In the genomic region with DNA sequence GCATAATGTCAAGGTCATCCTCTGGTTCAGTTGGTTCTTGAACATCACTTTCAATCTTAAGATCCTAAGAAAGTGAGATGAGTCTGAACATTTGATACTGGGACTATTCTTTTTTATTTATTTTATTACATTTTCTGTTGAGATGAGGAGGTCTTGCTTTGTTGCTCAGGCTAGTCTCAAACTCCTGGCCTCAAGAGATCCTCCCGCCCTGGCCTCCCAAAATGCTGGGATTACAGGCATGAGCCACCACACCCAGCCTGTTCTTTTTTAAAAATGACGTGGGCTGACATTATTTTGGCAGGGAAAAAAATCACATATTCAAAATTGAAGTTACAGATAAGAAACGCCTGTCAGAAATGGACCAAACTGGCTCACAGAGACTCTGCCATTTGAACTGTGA, we compare ENCODE assay signal across 14 cellular contexts. TPM values are rescaled to one million over a fixed set of nuclear protein-coding genes. Genes with fewer than 3 reads are reported as not detected.
DNase-seq lines count a peak whose midpoint lies in the region; ATAC-seq and TF ChIP-seq lines count a peak whose summit lies in the region.
"Had no signal": no experiment of that assay in that cellular context is flagged by ENCODE, and none has a peak within 500 bp of the region (broad histone marks: within the 10 kb centered on the region; RNA-seq: fewer than 3 reads in every experiment).

No MANE protein-coding gene starts in this region.

- POLR2A ChIA-PET in CD4-positive, alpha-beta T cell (lab: Charles Lee) = no interaction called here

- no peak for TF ChIP-seq CTCF in CD4-positive, alpha-beta T cell (IDR thresholded peaks at IDR 0.05)
- TF ChIP-seq CTCF in progenitor cell of endocrine pancreas (IDR thresholded peaks at IDR 0.05; ENCODE audit: unreplicated experiment) = no peak

- no peak overlapping the region for H3K4me3 Mint-ChIP-seq in activated naive CD4-positive, alpha-beta T cell treated with anti-CD3 and anti-CD28 coated beads, Interleukin-2, amount 10 ng/mL, durations not matched to agents 7 days and 5 days
- H3K4me3 Mint-ChIP-seq in CD4-positive, alpha-beta T cell = no peak overlapping the region
- no peak overlapping the region for H3K4me3 Mint-ChIP-seq in central memory CD8-positive, alpha-beta T cell
- no peak overlapping the region for H3K4me3 Mint-ChIP-seq in progenitor cell of endocrine pancreas (ENCODE audit: low read depth)
- H3K4me3 Mint-ChIP-seq: B cell; CD8-positive, alpha-beta memory T cell had no signal

- H3K36me3 Mint-ChIP-seq in activated naive CD4-positive, alpha-beta T cell treated with anti-CD3 and anti-CD28 coated beads, Interleukin-2, amount 10 ng/mL, durations not matched to agents 7 days and 5 days = peaks cover 63% of the 10 kb centered on the region
- H3K36me3 Mint-ChIP-seq in CD4-positive, alpha-beta T cell (ENCODE audit: low read depth) = peaks cover 92% of the 10 kb centered on the region
- peaks cover 79% of the 10 kb centered on the region for H3K36me3 Mint-ChIP-seq in central memory CD8-positive, alpha-beta T cell (ENCODE audit: insufficient read depth)
- peaks cover 63% of the 10 kb centered on the region for H3K36me3 Mint-ChIP-seq in progenitor cell of endocrine pancreas (ENCODE audit: insufficient read depth)

- peak overlapping the region; percentile 37 for H3K27ac Mint-ChIP-seq in activated naive CD4-positive, alpha-beta T cell treated with anti-CD3 and anti-CD28 coated beads, Interleukin-2, amount 10 ng/mL, durations not matched to agents 7 days and 5 days
- H3K27ac Mint-ChIP-seq in CD4-positive, alpha-beta T cell = peak overlapping the region; percentile 17
- H3K27ac Mint-ChIP-seq in central memory CD8-positive, alpha-beta T cell (ENCODE audit: low read depth) = peak overlapping the region; percentile 22
- H3K27ac Mint-ChIP-seq in progenitor cell of endocrine pancreas = peak overlapping the region; percentile 91
- H3K27ac Mint-ChIP-seq: B cell had no signal

- H3K9me3 ChIP-seq in CD4-positive, alpha-beta T cell (ENCODE audit: control insufficient read depth, low read length) = no peaks in the 10 kb centered on the region
- H3K9me3 ChIP-seq: BLaER1 treated with 17β-estradiol and CSF1 and Interleukin-3, amounts not matched to agents 10 nM and 100 nM; HAP-1 had no signal

- H3K27me3 ChIP-seq in CD4-positive, alpha-beta T cell (ENCODE audit: control insufficient read depth, insufficient read depth, low read length) = no peaks in the 10 kb centered on the region
- H3K27me3 ChIP-seq: BLaER1 treated with 17β-estradiol and CSF1 and Interleukin-3, amounts not matched to agents 10 nM and 100 nM had no signal

- ATAC-seq in CD4-positive, alpha-beta T cell (ENCODE audit: poor library complexity) = no peak
- ATAC-seq in central memory CD8-positive, alpha-beta T cell (replicated peaks; ENCODE audit: extremely low read depth, poor library complexity, severe bottlenecking) = no peak

- H3K4me1 Mint-ChIP-seq in activated naive CD4-positive, alpha-beta T cell treated with anti-CD3 and anti-CD28 coated beads, Interleukin-2, amount 10 ng/mL, durations not matched to agents 7 days and 5 days = peaks cover 9% of the 10 kb centered on the region
- H3K4me1 Mint-ChIP-seq in CD4-positive, alpha-beta T cell (ENCODE audit: low read depth) = peaks cover 22% of the 10 kb centered on the region
- H3K4me1 Mint-ChIP-seq in central memory CD8-positive, alpha-beta T cell = peaks cover 18% of the 10 kb centered on the region
- peaks cover 2% of the 10 kb centered on the region for H3K4me1 Mint-ChIP-seq in progenitor cell of endocrine pancreas (ENCODE audit: low read depth)
- H3K4me1 Mint-ChIP-seq: B cell had no signal

- no peak overlapping the region for H3K27ac ChIP-seq in CD4-positive, alpha-beta T cell (ENCODE audit: low read depth, low read length)
- H3K27ac ChIP-seq: BLaER1 treated with 17β-estradiol and CSF1 and Interleukin-3, amounts not matched to agents 10 nM and 100 nM had no signal

- CTCF ChIA-PET in activated naive CD4-positive, alpha-beta T cell treated with anti-CD3 and anti-CD28 coated beads, Interleukin-2, amount 10 ng/mL, durations not matched to agents 7 days and 5 days (lab: Charles Lee) = no interaction called here
- CTCF ChIA-PET in CD4-positive, alpha-beta T cell (lab: Charles Lee) = no interaction called here

- intact Hi-C loops in CD4-positive, alpha-beta T cell (cut with DNase I, micrococcal nuclease) = no loop called here
- intact Hi-C loops in head of caudate nucleus (cut with DNase I) = no loop called here

- no peak for DNase-seq in activated naive CD4-positive, alpha-beta T cell treated with anti-CD3 and anti-CD28 coated beads, Interleukin-2, amount 10 ng/mL, durations not matched to agents 7 days and 5 days
- DNase-seq in activated naive CD4-positive, alpha-beta T cell treated with Interleukin-2 at 50 U/mL for 16 hours = no peak
- DNase-seq in CD4-positive, alpha-beta T cell = no peak
- DNase-seq in central memory CD8-positive, alpha-beta T cell (ENCODE audit: low spot score in 2 of 2) = no peak
- DNase-seq in progenitor cell of endocrine pancreas (ENCODE audit: low spot score, unreplicated experiment) (no peak), DMS 273 treated with DMSO at 0.1 percent for 48 hours (lab: John Stamatoyannopoulos, UW) (no peak), head of caudate nucleus (no peak)
- DNase-seq: CD8-positive, alpha-beta memory T cell; COR-L47; DMS79; GF-D8 had no signal

- no peaks in the 10 kb centered on the region for H3K9me3 Mint-ChIP-seq in activated naive CD4-positive, alpha-beta T cell treated with anti-CD3 and anti-CD28 coated beads, Interleukin-2, amount 10 ng/mL, durations not matched to agents 7 days and 5 days
- no peaks in the 10 kb centered on the region for H3K9me3 Mint-ChIP-seq in CD4-positive, alpha-beta T cell
- no peaks in the 10 kb centered on the region for H3K9me3 Mint-ChIP-seq in central memory CD8-positive, alpha-beta T cell
- H3K9me3 Mint-ChIP-seq in progenitor cell of endocrine pancreas (ENCODE audit: low read depth) = no peaks in the 10 kb centered on the region
- H3K9me3 Mint-ChIP-seq: CD8-positive, alpha-beta memory T cell had no signal

- H3K27me3 Mint-ChIP-seq in activated naive CD4-positive, alpha-beta T cell treated with anti-CD3 and anti-CD28 coated beads, Interleukin-2, amount 10 ng/mL, durations not matched to agents 7 days and 5 days = no peaks in the 10 kb centered on the region
- H3K27me3 Mint-ChIP-seq in CD4-positive, alpha-beta T cell = no peaks in the 10 kb centered on the region
- H3K27me3 Mint-ChIP-seq in central memory CD8-positive, alpha-beta T cell = no peaks in the 10 kb centered on the region
- H3K27me3 Mint-ChIP-seq in progenitor cell of endocrine pancreas = no peaks in the 10 kb centered on the region
- H3K27me3 Mint-ChIP-seq: B cell; CD8-positive, alpha-beta memory T cell had no signal

RNA-seq across cellular contexts. Expression of a gene that starts 13.5 kb away (rescaled TPM):
- total RNA-seq in CD4-positive, alpha-beta T cell = 10 to 100 TPM; 21.8 to 23.2 TPM
- total RNA-seq in progenitor cell of endocrine pancreas = 84.0 and 89.9 TPM in 2 replicates

Comparison
In these comparisons a context has a peak if more than half of its experiments do, and no peak if none do; other contexts are left out.
1. H3K27ac Mint-ChIP-seq: peak in every context shown above with its lines; median percentile 91 in progenitor cell of endocrine pancreas; 37 in activated naive CD4-positive, alpha-beta T cell treated with anti-CD3 and anti-CD28 coated beads, Interleukin-2, amount 10 ng/mL, durations not matched to agents 7 days and 5 days; 22 in central memory CD8-positive, alpha-beta T cell; 17 in CD4-positive, alpha-beta T cell.